ENCODE assay signal across 14 cellular contexts in the genomic region with DNA sequence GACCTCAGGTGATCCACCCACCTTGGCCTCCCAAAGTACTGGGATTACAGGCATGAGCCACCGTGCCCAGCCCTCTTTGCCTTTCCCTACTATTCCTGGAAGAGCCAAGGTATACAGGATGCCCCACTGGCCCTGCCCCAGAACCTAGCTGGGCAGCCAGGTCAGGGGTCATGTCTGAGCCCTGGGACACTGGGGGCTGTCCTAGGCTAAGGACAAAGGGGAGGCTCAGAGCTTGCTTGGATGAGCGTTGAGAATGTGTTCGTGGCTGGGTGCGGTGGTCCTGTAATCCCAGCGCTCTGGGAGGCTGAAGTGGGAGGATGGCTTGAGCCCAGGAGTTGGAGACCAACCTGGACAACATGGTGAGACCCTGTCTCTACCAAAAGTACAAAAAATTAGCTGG. TPM values are rescaled to one million over a fixed set of nuclear protein-coding genes. Genes with fewer than 3 reads are reported as not detected.
DNase-seq lines count a peak whose midpoint lies in the region; ATAC-seq and TF ChIP-seq lines count a peak whose summit lies in the region.
"Not testable (repeated sequence)": the region's sequence is repeated elsewhere in the genome, so short reads cannot be mapped to it uniquely, and the experiment has no call there.
"Had no signal": no experiment of that assay in that cellular context is flagged by ENCODE, and none has a peak within 500 bp of the region (broad histone marks: within the 10 kb centered on the region; RNA-seq: fewer than 3 reads in every experiment).

No MANE protein-coding gene starts in this region.

- 82% methylated on average over 5 of the region's 5 CpGs for WGBS in heart right ventricle, 2 donors

- not testable (repeated sequence) for H3K9ac ChIP-seq in colonic mucosa (ENCODE audit: low read depth in 2 of 2, low read length in 2 of 2)

- CTCF ChIA-PET in CD4-positive, alpha-beta T cell (lab: Charles Lee): not testable (repeated sequence)

- not testable (repeated sequence) for H3K9me3 Mint-ChIP-seq in CD4-positive, alpha-beta T cell; activated CD4-positive, alpha-beta T cell treated with anti-CD3 and anti-CD28 coated beads, Interleukin-2, amount 10 ng/mL, durations not matched to agents 24 days and 14 days

- not testable (repeated sequence) for H3K4me3 Mint-ChIP-seq in CD4-positive, alpha-beta T cell; activated CD4-positive, alpha-beta T cell treated with anti-CD3 and anti-CD28 coated beads, Interleukin-2, amount 10 ng/mL, durations not matched to agents 24 days and 14 days

- H3K36me3 Mint-ChIP-seq in CD4-positive, alpha-beta T cell (ENCODE audit: low read depth); activated CD4-positive, alpha-beta T cell treated with anti-CD3 and anti-CD28 coated beads, Interleukin-2, amount 10 ng/mL, durations not matched to agents 24 days and 14 days (ENCODE audit: low read depth): not testable (repeated sequence)

- not testable (repeated sequence) for H3K27me3 ChIP-seq in CD4-positive, alpha-beta T cell (ENCODE audit: control insufficient read depth, insufficient read depth, low read length); colonic mucosa; heart right ventricle; lower lobe of right lung (ENCODE audit: low read depth); tibial artery

- H3K27ac Mint-ChIP-seq in CD4-positive, alpha-beta T cell; activated CD4-positive, alpha-beta T cell treated with anti-CD3 and anti-CD28 coated beads, Interleukin-2, amount 10 ng/mL, durations not matched to agents 24 days and 14 days: not testable (repeated sequence)

- ATAC-seq in CD4-positive, alpha-beta T cell (ENCODE audit: poor library complexity): peak; percentile 12
- ATAC-seq in heart right ventricle: peak in 5 of 8 donors; percentile 5 to 31 (median 16)
- peak in 1 of 2 donors; percentile 33 for ATAC-seq in lower lobe of right lung

- not testable (repeated sequence) for H3K27ac ChIP-seq in CD4-positive, alpha-beta T cell (ENCODE audit: low read depth, low read length); colonic mucosa; heart right ventricle; lower lobe of right lung; tibial artery

- H3K4me1 ChIP-seq in colonic mucosa, heart right ventricle, lower lobe of right lung, tibial artery: not testable (repeated sequence)

- not testable (repeated sequence) for H3K4me3 ChIP-seq in colonic mucosa, heart right ventricle, lower lobe of right lung, tibial artery

- POLR2A ChIA-PET in CD4-positive, alpha-beta T cell (lab: Charles Lee): not testable (repeated sequence)

- intact Hi-C loops in CD4-positive, alpha-beta T cell (cut with DNase I, micrococcal nuclease); activated CD4-positive, alpha-beta T cell treated with anti-CD3 and anti-CD28 coated beads, Interleukin-2, amount 10 ng/mL, durations not matched to agents 24 days and 14 days (cut with micrococcal nuclease); colonic mucosa (cut with DNase I); heart right ventricle (cut with DNase I); lower lobe of right lung (cut with DNase I); posterior vena cava (cut with DNase I); tibial artery (cut with DNase I; ENCODE audit: low total_unique reads): not testable (repeated sequence)

- not testable (repeated sequence) for TF ChIP-seq CTCF in CD4-positive, alpha-beta T cell (IDR thresholded peaks at IDR 0.05); colonic mucosa (IDR thresholded peaks at IDR 0.05); heart right ventricle (IDR thresholded peaks at IDR 0.05); lower lobe of right lung (IDR thresholded peaks at IDR 0.05); tibial artery (IDR thresholded peaks at IDR 0.05)

- H3K27me3 Mint-ChIP-seq in CD4-positive, alpha-beta T cell; activated CD4-positive, alpha-beta T cell treated with anti-CD3 and anti-CD28 coated beads, Interleukin-2, amount 10 ng/mL, durations not matched to agents 24 days and 14 days: not testable (repeated sequence)

- not testable (repeated sequence) for H3K9me3 ChIP-seq in CD4-positive, alpha-beta T cell (ENCODE audit: control insufficient read depth, low read length); colonic mucosa; heart right ventricle; lower lobe of right lung; tibial artery

- DNase-seq in CD4-positive, alpha-beta T cell: not testable (repeated sequence)
- DNase-seq in activated CD4-positive, alpha-beta T cell treated with anti-CD3 and anti-CD28 coated beads, Interleukin-2, amount 10 ng/mL, durations not matched to agents 24 days and 14 days: peak; percentile 57
- DNase-seq in colonic mucosa (peak; percentile 17), heart right ventricle (peak in 1 of 2 donors; percentile 6), lower lobe of right lung (peak; percentile 42), posterior vena cava (ENCODE audit: low spot score) (peak; percentile 70), tibial artery (peak; percentile 20 to 46)

- H3K4me1 Mint-ChIP-seq in CD4-positive, alpha-beta T cell (ENCODE audit: low read depth); activated CD4-positive, alpha-beta T cell treated with anti-CD3 and anti-CD28 coated beads, Interleukin-2, amount 10 ng/mL, durations not matched to agents 24 days and 14 days: not testable (repeated sequence)

- H3K36me3 ChIP-seq in colonic mucosa, heart right ventricle, lower lobe of right lung, tibial artery: not testable (repeated sequence)

RNA-seq across cellular contexts. Expression of gene POLR2J3, which starts 6.1 kb away (rescaled TPM):
- 10 to 100 TPM; 82.5 to 90.6 TPM for total RNA-seq in CD4-positive, alpha-beta T cell
- 49.3 and 50.9 TPM in 2 replicates for total RNA-seq in activated CD4-positive, alpha-beta T cell treated with anti-CD3 and anti-CD28 coated beads, Interleukin-2, amount 10 ng/mL, durations not matched to agents 24 days and 14 days
- 10 to 100 TPM; 19.2 to 32.9 TPM for total RNA-seq in colonic mucosa
- total RNA-seq in heart right ventricle: 10 to 100 TPM in 6 of 10 donors, 1 to 10 TPM in 4; 6.7 to 19.3 (median 12.1) TPM
- polyA plus RNA-seq in heart right ventricle: 100 to 1,000 TPM in 1 of 2 donors, 10 to 100 TPM in 1; 20.7 to 102 TPM
- total RNA-seq in lower lobe of right lung: 58.1 TPM
- total RNA-seq in posterior vena cava: 10 to 100 TPM; 21.9 to 32.0 TPM

RNA-seq across cellular contexts. Expression of gene SPDYE2, which starts 27.5 kb away (rescaled TPM):
- total RNA-seq in CD4-positive, alpha-beta T cell: under 1 TPM; 0.33 to 0.36 TPM
- 0.19 TPM in 1 of 2 replicates, not detected in the other for total RNA-seq in activated CD4-positive, alpha-beta T cell treated with anti-CD3 and anti-CD28 coated beads, Interleukin-2, amount 10 ng/mL, durations not matched to agents 24 days and 14 days
- total RNA-seq in colonic mucosa: not detected
- total RNA-seq in heart right ventricle: under 1 TPM in 1 of 10 donors, not detected in 9; 0.31 TPM
- under 1 TPM in 1 of 2 donors, not detected in 1; 0.51 TPM for polyA plus RNA-seq in heart right ventricle
- not detected for total RNA-seq in lower lobe of right lung
- total RNA-seq in posterior vena cava: not detected
- total RNA-seq: Calu3; CD8-positive, alpha-beta memory T cell; GM23338; H9; HepG2; HT1080; M059J had no signal
- polyA plus RNA-seq: HepG2 had no signal

RNA-seq across cellular contexts. Expression of gene UPK3BL2, which starts 35.0 kb away (rescaled TPM):
- total RNA-seq in CD4-positive, alpha-beta T cell: 100 to 1,000 TPM; 115 to 122 TPM
- 14.1 and 19.2 TPM in 2 replicates for total RNA-seq in activated CD4-positive, alpha-beta T cell treated with anti-CD3 and anti-CD28 coated beads, Interleukin-2, amount 10 ng/mL, durations not matched to agents 24 days and 14 days
- total RNA-seq in colonic mucosa: 10 to 100 TPM in 1 of 2 donors, 1 to 10 TPM in 1; 9.0 to 13.7 TPM
- 10 to 100 TPM in 1 of 10 donors, 1 to 10 TPM in 9; 1.5 to 16.7 (median 6.3) TPM for total RNA-seq in heart right ventricle
- 10 to 100 TPM in 1 of 2 donors, 1 to 10 TPM in 1; 4.6 to 13.9 TPM for polyA plus RNA-seq in heart right ventricle
- 26.9 TPM for total RNA-seq in lower lobe of right lung
- 10 to 100 TPM in 1 of 2 donors, 1 to 10 TPM in 1; 9.8 to 13.7 TPM for total RNA-seq in posterior vena cava

RNA-seq across cellular contexts. Expression of gene RASA4, which starts 38.1 kb away (rescaled TPM):
- 10 to 100 TPM; 37.8 to 42.1 TPM for total RNA-seq in CD4-positive, alpha-beta T cell
- 52.8 and 54.1 TPM in 2 replicates for total RNA-seq in activated CD4-positive, alpha-beta T cell treated with anti-CD3 and anti-CD28 coated beads, Interleukin-2, amount 10 ng/mL, durations not matched to agents 24 days and 14 days
- 10 to 100 TPM; 16.7 to 31.3 TPM for total RNA-seq in colonic mucosa
- 10 to 100 TPM in 6 of 10 donors, 1 to 10 TPM in 4; 8.3 to 76.1 (median 12.4) TPM for total RNA-seq in heart right ventricle
- polyA plus RNA-seq in heart right ventricle: 10 to 100 TPM; 10.2 to 13.8 TPM
- total RNA-seq in lower lobe of right lung: 47.1 TPM
- 10 to 100 TPM; 47.1 to 47.9 TPM for total RNA-seq in posterior vena cava
